11 cellular contexts compared by ENCODE assay signal in genomic region chr9:1046639-1047604, GRCh38. TPM values are rescaled to one million over a fixed set of nuclear protein-coding genes. Genes with fewer than 3 reads are reported as not detected.
DNase-seq lines count a peak whose midpoint lies in the region; ATAC-seq and TF ChIP-seq lines count a peak whose summit lies in the region.
"Had no signal": no experiment of that assay in that cellular context is flagged by ENCODE, and none has a peak within 500 bp of the region (broad histone marks: within the 10 kb centered on the region; RNA-seq: fewer than 3 reads in every experiment).

No MANE protein-coding gene starts in this region.

- H3K9me3 Mint-ChIP-seq in Calu3 (ENCODE audit: low read depth, unreplicated experiment), result no peaks in the 10 kb centered on the region

- peak overlapping the region; percentile 76; the same call in 1 of the 2 replicates for H3K4me2 ChIP-seq in PC-3 (ENCODE audit: low read length)

- peaks cover 13% of the 10 kb centered on the region for H3K4me1 Mint-ChIP-seq in Calu3 (ENCODE audit: low read depth, unreplicated experiment)

- in situ Hi-C loops in gastrocnemius medialis (cut with MboI; ENCODE audit: low sequenced_read_pairs in 4 of 4), result no loop called here

- H3K27me3 ChIP-seq in PC-3 (ENCODE audit: low read length) (no peaks in the 10 kb centered on the region), esophagus squamous epithelium (peaks cover 17 to 100% (median 23%) of the 10 kb centered on the region in 4 donors), gastrocnemius medialis (peaks cover 61 to 76% (median 62%) of the 10 kb centered on the region in 3 donors)

- no peak for TF ChIP-seq POLR2A in esophagus squamous epithelium (IDR thresholded peaks at IDR 0.05)
- no peak for TF ChIP-seq POLR2A in gastrocnemius medialis (IDR thresholded peaks at IDR 0.05)

- CTCF ChIA-PET in Calu3 (lab: Charles Lee), result no interaction called here
- CTCF ChIA-PET in PC-3 (lab: Charles Lee), result no interaction called here

- ATAC-seq in PC-3 (no peak), gastrocnemius medialis (no peak), GM18520 (IDR thresholded peaks at IDR 0.05; ENCODE audit: unreplicated experiment) (no peak)

- POLR2A ChIA-PET in PC-3 (lab: Charles Lee; ENCODE audit: unreplicated experiment), result no interaction called here

- no peaks in the 10 kb centered on the region for H4K20me1 ChIP-seq in PC-3 (ENCODE audit: low read length)

- H3K27ac Mint-ChIP-seq in Calu3 (ENCODE audit: unreplicated experiment), result no peak overlapping the region

- no peaks in the 10 kb centered on the region for H3K9me3 ChIP-seq in PC-3 (ENCODE audit: low read length)
- H3K9me3 ChIP-seq in esophagus squamous epithelium, result no peaks in the 10 kb centered on the region
- no peaks in the 10 kb centered on the region for H3K9me3 ChIP-seq in gastrocnemius medialis

- 0 out of 2 replicates have a peak overlapping the region, but pooled peaks have one; percentile 68 for H2AFZ ChIP-seq in PC-3 (ENCODE audit: low read length)

- DNase-seq in Calu3 (no peak), PC-3 (no peak), esophagus squamous epithelium (lab: John Stamatoyannopoulos, UW) (no peak), gastrocnemius medialis (no peak), dedifferentiated amniotic fluid mesenchymal stem cell (ENCODE audit: extremely low spot score) (no peak), T1000 (lab: John Stamatoyannopoulos, UW) (no peak), AG20443 (ENCODE audit: low spot score) (no peak)
- DNase-seq: EL, NCI-H446 treated with DMSO at 0.1 percent for 48 hours, occipital lobe had no signal

- BruUV-seq in Calu3 (replicated peaks; lab: Mats Ljungman, UMichigan) (no TSS peak), PC-3 (replicated peaks; lab: Mats Ljungman, UMichigan) (no TSS peak)

- H3K4me1 ChIP-seq in PC-3 (ENCODE audit: insufficient read depth, low read length) (no peaks in the 10 kb centered on the region), esophagus squamous epithelium (peaks cover 9 to 70% (median 14%) of the 10 kb centered on the region in 3 donors), gastrocnemius medialis (peaks cover 14 to 20% of the 10 kb centered on the region in 2 donors)

- no peak overlapping the region for H3K27ac ChIP-seq in PC-3 (ENCODE audit: low read length)
- H3K27ac ChIP-seq in esophagus squamous epithelium, result peak overlapping the region in 1 of 4 donors; percentile 36
- H3K27ac ChIP-seq in gastrocnemius medialis, result peak overlapping the region; percentile 43 to 76 (median 58)

- TF ChIP-seq CTCF in Calu3 (IDR thresholded peaks at IDR 0.05; ENCODE audit: unreplicated experiment), result no peak
- TF ChIP-seq CTCF in PC-3 (conservative IDR thresholded peaks at IDR 0.05; ENCODE audit: low read depth, low read length), result no peak
- TF ChIP-seq CTCF in esophagus squamous epithelium (IDR thresholded peaks at IDR 0.05), result no peak
- no peak for TF ChIP-seq CTCF in gastrocnemius medialis (IDR thresholded peaks at IDR 0.05 in 4 of 5, conservative IDR thresholded peaks at IDR 0.05 in 1 of 5)

- peak overlapping the region; percentile 75 for H3K4me3 Mint-ChIP-seq in Calu3 (ENCODE audit: low read depth, unreplicated experiment)

- peaks cover 28% of the 10 kb centered on the region for H3K27me3 Mint-ChIP-seq in Calu3 (ENCODE audit: unreplicated experiment)

- H3K4me3 ChIP-seq in PC-3 (ENCODE audit: low read length) (no peak overlapping the region), esophagus squamous epithelium (peak overlapping the region in 3 of 4 donors; percentile 38 to 64 (median 45)), gastrocnemius medialis (peak overlapping the region; percentile 24 to 54 (median 45))

- no peaks in the 10 kb centered on the region for H3K9me2 ChIP-seq in PC-3 (replicated peaks; ENCODE audit: low read length)

- intact Hi-C loops in Calu3 (cut with micrococcal nuclease; ENCODE audit: unreplicated experiment), result no loop called here
- intact Hi-C loops in PC-3 (cut with micrococcal nuclease), result no loop called here
- intact Hi-C loops in esophagus squamous epithelium (cut with DNase I), result no loop called here
- intact Hi-C loops in gastrocnemius medialis (cut with DNase I; ENCODE audit: low total_unique reads), result no loop called here

- H3K36me3 ChIP-seq in PC-3 (ENCODE audit: low read depth, low read length) (no peaks in the 10 kb centered on the region), esophagus squamous epithelium (no peaks in the 10 kb centered on the region), gastrocnemius medialis (no peaks in the 10 kb centered on the region)

- no peak overlapping the region for H3K9ac ChIP-seq in PC-3 (ENCODE audit: low read length)

- H3K79me2 ChIP-seq in PC-3 (ENCODE audit: low read length), result no peaks in the 10 kb centered on the region

- WGBS in esophagus squamous epithelium, 2 donors, result 51 to 60% methylated on average over 30 to 32 of the region's 36 CpGs

- no peaks in the 10 kb centered on the region for H3F3A ChIP-seq in PC-3 (ENCODE audit: low read length, unreplicated experiment)

- peaks cover 19% of the 10 kb centered on the region for H3K36me3 Mint-ChIP-seq in Calu3 (ENCODE audit: insufficient read depth, unreplicated experiment)

RNA-seq across cellular contexts. Expression of gene DMRT2, which starts 3.2 kb away (rescaled TPM):
- total RNA-seq in Calu3 (2022) (not detected in 2 replicates), PC-3 (2014; rRNA removed) (not detected in 2 replicates), esophagus squamous epithelium (1 to 10 TPM in 1 of 4 donors, under 1 TPM in 1, not detected in 2; 0.99 to 1.3 TPM), gastrocnemius medialis (1 to 10 TPM in 3 of 4 donors, under 1 TPM in 1; 0.91 to 8.0 (median 2.5) TPM)
